ENCODE assay signal across 22 cellular contexts in genomic region chr3:58369038-58369437, GRCh38.
"Had no signal": no experiment of that assay in that cellular context is flagged by ENCODE, and none has a peak within 500 bp of the region (broad histone marks: within the 10 kb centered on the region; RNA-seq: fewer than 3 reads in every experiment).

No MANE protein-coding gene starts in this region.

- FAIRE-seq: RCC 7860 had no signal

- H3K36me3 ChIP-seq: MG63, SJSA1 had no signal

- DNase-seq: KBM-7, MG63, NCI-H1092, NCI-H1105 treated with DMSO at 0.1 percent for 48 hours, NCI-H1417 treated with DMSO at 0.1 percent for 48 hours, NCI-H146, NCI-H1694 treated with DMSO at 0.1 percent for 48 hours, NCI-H1930, NCI-H2081, NCI-H2107, NCI-H226, NCI-H446, NCI-H510A, NCI-H524 treated with DMSO at 0.1 percent for 48 hours, NCI-H69, NCI-H774, Right ventricle myocardium superior, RPMI8226, SIG-M5 had no signal

- H3K9me3 ChIP-seq: MG63, SJSA1 had no signal

- H3K27ac ChIP-seq: SJSA1, SK-N-MC had no signal

- H3K4me3 ChIP-seq: MG63, SJSA1, SK-N-MC had no signal

- H3K4me1 ChIP-seq: SJSA1 had no signal

- H3K27me3 ChIP-seq: MG63, SJSA1 had no signal
